Comparison of ENCODE assay signal across 1 cellular context in the genomic region with DNA sequence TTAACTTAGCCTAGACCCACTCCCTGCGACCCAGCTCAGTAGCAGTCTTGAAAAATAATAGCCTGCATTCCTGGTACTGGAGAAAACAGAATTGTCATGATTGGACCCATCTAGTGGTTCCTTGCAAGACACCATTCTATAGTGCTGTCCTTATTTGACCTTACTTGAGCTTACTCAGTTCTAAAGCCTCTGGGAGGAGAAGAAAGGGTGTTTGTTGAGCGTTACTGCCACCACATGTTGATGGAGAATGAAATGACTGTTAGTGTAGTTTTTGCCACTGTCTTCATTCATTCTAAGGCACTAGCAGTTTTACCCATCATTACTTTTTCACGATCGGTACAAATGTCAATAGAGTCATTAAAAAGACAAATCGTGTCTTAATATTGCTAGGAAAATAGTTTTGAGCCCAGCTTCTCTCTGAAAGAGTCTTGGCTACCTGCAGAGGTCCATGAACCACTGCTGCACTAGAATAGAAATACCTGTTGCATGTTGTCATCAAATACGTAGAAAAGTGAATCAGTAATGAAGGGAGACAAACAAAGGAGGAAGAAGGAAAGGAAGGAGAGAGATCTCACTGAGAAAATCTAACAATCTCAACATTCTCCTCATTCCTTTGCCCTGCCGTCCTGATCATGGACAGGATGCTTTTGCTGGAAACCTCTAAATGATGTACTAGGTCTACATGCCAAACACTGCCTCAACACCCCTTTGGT.
TF ChIP-seq lines count a peak whose summit lies in the region.

No MANE protein-coding gene starts in this region.

TF ChIP-seq in SK-N-SH treated with all-trans-retinoic acid at 6 μM for 48 hours, 23 proteins besides CTCF, POLR2A, EP300 and RAD21 (continued from another document):
- no peak for TF ChIP-seq PPARA (CRISPR knock-in tag; IDR thresholded peaks at IDR 0.05; ENCODE audit: borderline replicate concordance)
